In the genomic region with DNA sequence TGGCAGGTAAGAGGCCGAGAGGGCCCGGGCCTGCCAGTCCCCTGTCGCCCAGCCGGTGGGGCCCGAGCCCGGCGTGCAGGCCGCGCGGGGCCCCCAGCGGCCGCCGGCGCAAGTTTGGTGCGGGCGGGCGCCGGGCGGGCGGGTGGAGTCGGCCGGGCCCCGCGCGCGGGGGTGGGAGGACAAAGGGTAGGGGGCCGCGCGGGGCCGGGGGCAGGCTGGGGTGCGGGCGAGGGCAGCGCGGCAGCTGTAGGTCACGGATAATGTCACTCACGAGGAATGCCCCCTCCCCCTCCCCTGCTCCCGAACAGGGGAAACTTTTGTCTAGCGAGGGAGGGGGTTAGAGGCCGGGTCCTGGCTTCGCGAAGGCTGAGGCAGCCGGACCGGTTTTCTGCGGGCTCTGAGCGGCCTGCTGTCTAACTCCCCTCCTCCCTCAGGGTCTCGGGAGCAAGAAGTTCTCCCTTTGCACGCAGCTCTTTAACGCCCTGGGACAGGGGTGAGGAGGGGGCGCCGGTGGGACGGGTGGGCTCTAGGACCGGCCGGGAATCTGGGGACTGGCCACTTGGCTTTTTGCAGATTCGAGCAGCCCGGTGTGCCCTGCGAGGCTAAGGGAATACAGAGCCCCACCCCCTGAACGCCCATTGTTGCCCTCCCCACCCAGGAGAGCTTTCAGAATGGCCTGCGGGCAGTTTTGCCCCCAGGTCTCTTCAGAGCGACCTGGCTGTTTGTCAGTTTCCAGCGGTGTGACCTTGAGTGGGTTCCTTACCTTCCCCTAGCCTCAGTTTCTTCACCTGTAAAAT, we compare ENCODE assay signal across 8 cellular contexts. TPM values are rescaled to one million over a fixed set of nuclear protein-coding genes. Genes with fewer than 3 reads are reported as not detected.
A peak's percentile ranks its signal among the peaks of the same experiment; 100 is the strongest.
DNase-seq lines count a peak whose midpoint lies in the region; ATAC-seq and TF ChIP-seq lines count a peak whose summit lies in the region.

No MANE protein-coding gene starts in this region.

- H3K4me1 ChIP-seq in skeletal muscle satellite cell (ENCODE audit: control insufficient read depth, insufficient read depth, low read length) = peaks cover 54% of the 10 kb centered on the region

- in situ Hi-C loops in brain microvascular endothelial cell (cut with HindIII; ENCODE audit: low pct_ligation_motif_present, low sequenced_read_pairs) = no loop called here

- H3K9me3 ChIP-seq in iPS-18c (ENCODE audit: control insufficient read depth, insufficient read depth, low read length) (no peaks in the 10 kb centered on the region), skeletal muscle satellite cell (replicated peaks; ENCODE audit: low read length) (no peaks in the 10 kb centered on the region)

- H3K9me3 Mint-ChIP-seq in T-helper 2 cell treated with Interferon-gamma antibody and Interleukin-4, amounts not matched to agents 5 μg/mL and 100 μg/mL, for 36 hours = no peaks in the 10 kb centered on the region

- H3K4me1 Mint-ChIP-seq in T-helper 2 cell treated with Interferon-gamma antibody and Interleukin-4, amounts not matched to agents 5 μg/mL and 100 μg/mL, for 36 hours (ENCODE audit: low read depth) = peaks cover 6% of the 10 kb centered on the region

- DNase-seq in ELF-1 (ENCODE audit: low read depth, low spot score) (peak; percentile 96), HL-60 (ENCODE audit: low read depth in 1 of 2, low spot score in 1 of 2) (peak; percentile 42 to 53), brain microvascular endothelial cell (no peak), NCI-H2081 treated with DMSO at 0.1 percent for 48 hours (lab: John Stamatoyannopoulos, UW) (no peak)
- peak; percentile 28 for DNase-seq in T-helper 2 cell treated with Interferon-gamma antibody and Interleukin-4, amounts not matched to agents 5 μg/mL and 100 μg/mL, for 36 hours (ENCODE audit: low spot score)

- H3K27ac Mint-ChIP-seq in T-helper 2 cell treated with Interferon-gamma antibody and Interleukin-4, amounts not matched to agents 5 μg/mL and 100 μg/mL, for 36 hours = no peak overlapping the region

- H3K4me2 ChIP-seq in skeletal muscle satellite cell (ENCODE audit: low read length) = peak overlapping the region; percentile 83

- TF ChIP-seq CTCF in HL-60 (IDR thresholded peaks at IDR 0.05; ENCODE audit: insufficient read depth, low read length) (no peak), brain microvascular endothelial cell (IDR thresholded peaks at IDR 0.05; ENCODE audit: low read depth, low read length, missing control alignments) (no peak)

- peak overlapping the region; percentile 98 for H3K9ac ChIP-seq in skeletal muscle satellite cell (ENCODE audit: low read depth, low read length)

- H3K4me3 ChIP-seq in HL-60 (replicated peaks; ENCODE audit: insufficient read depth, low read length) (peak overlapping the region; percentile 68), brain microvascular endothelial cell (ENCODE audit: low read depth, low read length) (peak overlapping the region; percentile 85), iPS-18c (ENCODE audit: insufficient read depth, low read depth, low read length) (peak overlapping the region; percentile 77), skeletal muscle satellite cell (ENCODE audit: low read length) (peak overlapping the region; percentile 77)

- peaks cover 33% of the 10 kb centered on the region for H3K27me3 Mint-ChIP-seq in T-helper 2 cell treated with Interferon-gamma antibody and Interleukin-4, amounts not matched to agents 5 μg/mL and 100 μg/mL, for 36 hours (ENCODE audit: low read depth)

- H3K27me3 ChIP-seq in HL-60 (ENCODE audit: insufficient read depth, poor library complexity, severe bottlenecking) (no peaks in the 10 kb centered on the region), brain microvascular endothelial cell (replicated peaks) (no peaks in the 10 kb centered on the region), skeletal muscle satellite cell (ENCODE audit: control insufficient read depth, insufficient read depth, low read length) (no peaks in the 10 kb centered on the region)

- ATAC-seq in HG03457 (IDR thresholded peaks at IDR 0.05; ENCODE audit: unreplicated experiment) = no peak

- peak overlapping the region; percentile 44 for H3K4me3 Mint-ChIP-seq in T-helper 2 cell treated with Interferon-gamma antibody and Interleukin-4, amounts not matched to agents 5 μg/mL and 100 μg/mL, for 36 hours

- H3K27ac ChIP-seq in HL-60 (replicated peaks) (peak overlapping the region; percentile 91), brain microvascular endothelial cell (peak overlapping the region; percentile 77)

- no peaks in the 10 kb centered on the region for H3K36me3 Mint-ChIP-seq in T-helper 2 cell treated with Interferon-gamma antibody and Interleukin-4, amounts not matched to agents 5 μg/mL and 100 μg/mL, for 36 hours (ENCODE audit: low read depth)

- H3K36me3 ChIP-seq in brain microvascular endothelial cell (replicated peaks) (no peaks in the 10 kb centered on the region), skeletal muscle satellite cell (ENCODE audit: insufficient read depth, low read length) (peaks cover 3% of the 10 kb centered on the region)

RNA-seq across cellular contexts. Expression of a gene that starts 21.3 kb away (rescaled TPM):
- 51.2 and 52.4 TPM in 2 replicates for total RNA-seq in skeletal muscle satellite cell (2012; rRNA removed)

RNA-seq across cellular contexts. Expression of a gene that starts 37.1 kb away (rescaled TPM):
- total RNA-seq in skeletal muscle satellite cell (2012; rRNA removed) = 3,190 and 4,225 TPM in 2 replicates

Comparison
In these comparisons a context has a peak if more than half of its experiments do, and no peak if none do; other contexts are left out.
1. DNase-seq: peak in ELF-1 (single experiment), HL-60 (2 of 2) and T-helper 2 cell treated with Interferon-gamma antibody and Interleukin-4, amounts not matched to agents 5 μg/mL and 100 μg/mL, for 36 hours (single experiment); none in brain microvascular endothelial cell (single experiment) and NCI-H2081 treated with DMSO at 0.1 percent for 48 hours (single experiment).
2. Peak in every context shown above with its lines, with median percentiles within 50 percentile points of each other: H3K4me3 ChIP-seq.